Comparison of ENCODE assay signal across 13 cellular contexts in the genomic region with DNA sequence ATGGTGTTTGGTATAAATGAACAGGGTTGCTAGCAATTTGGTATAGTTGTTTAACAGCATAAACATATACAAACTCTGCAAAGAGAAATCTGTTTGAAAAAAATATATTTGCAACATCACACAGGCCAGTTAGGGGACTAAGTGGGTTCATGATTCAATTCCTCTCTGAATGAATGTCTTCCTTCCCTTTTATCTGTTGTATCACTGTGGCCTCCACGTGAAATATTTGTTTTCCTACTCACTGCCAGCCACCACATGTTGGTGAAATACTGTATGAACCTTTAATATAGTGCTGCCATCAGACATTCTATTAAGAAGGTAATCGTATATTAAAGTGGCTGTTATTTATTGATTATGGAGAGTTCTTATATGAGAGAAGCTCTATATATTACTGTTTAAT.
DNase-seq lines count a peak whose midpoint lies in the region; FAIRE-seq and TF ChIP-seq lines count a peak whose summit lies in the region.
"Had no signal": no experiment of that assay in that cellular context is flagged by ENCODE, and none has a peak within 500 bp of the region (broad histone marks: within the 10 kb centered on the region; RNA-seq: fewer than 3 reads in every experiment).

No MANE protein-coding gene starts in this region.

- H3K36me3 ChIP-seq in BLaER1 treated with 17β-estradiol and CSF1 and Interleukin-3, amounts not matched to agents 10 nM and 100 nM, result peaks cover 95 to 100% (median 97%) of the 10 kb centered on the region in 11 experiments
- peaks cover 0 to 74% (median 3%) of the 10 kb centered on the region in 3 donors for H3K36me3 ChIP-seq in esophagus squamous epithelium

- no peak overlapping the region for H3K9ac ChIP-seq in BLaER1 treated with 17β-estradiol and CSF1 and Interleukin-3, amounts not matched to agents 10 nM and 100 nM

- TF ChIP-seq CTCF in HFFc6 (IDR thresholded peaks at IDR 0.05), result no peak
- no peak for TF ChIP-seq CTCF in esophagus squamous epithelium (IDR thresholded peaks at IDR 0.05)
- TF ChIP-seq CTCF in RWPE1 (conservative IDR thresholded peaks at IDR 0.05; ENCODE audit: low read depth), result no peak

- peaks cover 0 to 9% (median under 1%) of the 10 kb centered on the region in 11 experiments; a peak in 6 of 22 replicates for H3K9me3 ChIP-seq in BLaER1 treated with 17β-estradiol and CSF1 and Interleukin-3, amounts not matched to agents 10 nM and 100 nM (replicated peaks in 1 of 11)
- H3K9me3 ChIP-seq in esophagus squamous epithelium, result no peaks in the 10 kb centered on the region

- H3K36me3 Mint-ChIP-seq in HFFc6 (ENCODE audit: low read depth), result peaks cover 95% of the 10 kb centered on the region

- H3K4me2 ChIP-seq in BLaER1 treated with 17β-estradiol and CSF1 and Interleukin-3, amounts not matched to agents 10 nM and 100 nM, result peak overlapping the region; percentile 25 to 91 (median 68); a peak in 21 of 22 replicates

- peak overlapping the region; percentile 22 to 92 (median 60); a peak in 21 of 22 replicates for H3K27ac ChIP-seq in BLaER1 treated with 17β-estradiol and CSF1 and Interleukin-3, amounts not matched to agents 10 nM and 100 nM
- H3K27ac ChIP-seq in esophagus squamous epithelium (peak overlapping the region; percentile 0 to 96 (median 90)), skin epidermis (peak overlapping the region in 17 of 21 experiments; percentile 19 to 96 (median 59)), RWPE1 (no peak overlapping the region)
- H3K27ac ChIP-seq: HL-60 had no signal

- POLR2A ChIA-PET in RWPE1 (lab: Yijun Ruan, JAX; ENCODE audit: low non-redundant PET), result no interaction called here

- H3K4me3 ChIP-seq in BLaER1 treated with 17β-estradiol and CSF1 and Interleukin-3, amounts not matched to agents 10 nM and 100 nM, result no peak overlapping the region
- H3K4me3 ChIP-seq in esophagus squamous epithelium (peak overlapping the region in 2 of 4 donors; percentile 17 to 71), skin epidermis (no peak overlapping the region)

- H3K9me3 Mint-ChIP-seq in HFFc6, result no peaks in the 10 kb centered on the region

- H3K4me1 ChIP-seq in BLaER1 treated with 17β-estradiol and CSF1 and Interleukin-3, amounts not matched to agents 10 nM and 100 nM, result peaks cover 61 to 88% (median 73%) of the 10 kb centered on the region in 10 experiments
- H3K4me1 ChIP-seq in esophagus squamous epithelium, result peaks cover 0 to 89% (median 34%) of the 10 kb centered on the region in 3 donors

- H3K27me3 ChIP-seq in BLaER1 treated with 17β-estradiol and CSF1 and Interleukin-3, amounts not matched to agents 10 nM and 100 nM, result no peaks in the 10 kb centered on the region
- H3K27me3 ChIP-seq in esophagus squamous epithelium, result no peaks in the 10 kb centered on the region

- peak overlapping the region; percentile 94 for H3K4me3 Mint-ChIP-seq in HFFc6
- H3K4me3 Mint-ChIP-seq: neural crest cell had no signal

- peaks cover 100% of the 10 kb centered on the region for H3K4me1 Mint-ChIP-seq in HFFc6 (ENCODE audit: low read depth)

- CTCF ChIA-PET in RWPE1 (lab: Yijun Ruan, JAX), result no interaction called here

- H4K20me1 ChIP-seq in BLaER1 treated with 17β-estradiol and CSF1 and Interleukin-3, amounts not matched to agents 10 nM and 100 nM, result peaks cover 0 to 97% (median 0%) of the 10 kb centered on the region in 11 experiments; a peak in 3 of 22 replicates

- DNase-seq in HFFc6 (no peak), esophagus squamous epithelium (lab: John Stamatoyannopoulos, UW) (no peak), RWPE1 (ENCODE audit: low spot score) (no peak), HTR-8/SVneo (ENCODE audit: insufficient read length, low spot score) (no peak), HCEC 1CT (no peak)
- DNase-seq: anterior cingulate cortex; NCI-H1092; NCI-H69; stimulated activated CD4-positive, alpha-beta T cell treated with anti-CD3 and anti-CD28 coated beads, Interleukin-2, amount 100 ng/mL, for 48 hours had no signal

- H3K27ac Mint-ChIP-seq in HFFc6, result peak overlapping the region; percentile 66

- no peak for TF ChIP-seq POLR2A in esophagus squamous epithelium (IDR thresholded peaks at IDR 0.05)

- 37 to 43% methylated on average over 2 of the region's 2 CpGs for WGBS in esophagus squamous epithelium, 2 donors

- FAIRE-seq in HTR-8/SVneo (lab: Jason Lieb, UNC), result no peak

- intact Hi-C loops in esophagus squamous epithelium (cut with DNase I), result no loop called here

- no peaks in the 10 kb centered on the region; the same call in 1 of the 2 replicates for H3K27me3 Mint-ChIP-seq in HFFc6 (ENCODE audit: insufficient read depth)
